Comparison of ENCODE assay signal across 8 cellular contexts in the genomic region with DNA sequence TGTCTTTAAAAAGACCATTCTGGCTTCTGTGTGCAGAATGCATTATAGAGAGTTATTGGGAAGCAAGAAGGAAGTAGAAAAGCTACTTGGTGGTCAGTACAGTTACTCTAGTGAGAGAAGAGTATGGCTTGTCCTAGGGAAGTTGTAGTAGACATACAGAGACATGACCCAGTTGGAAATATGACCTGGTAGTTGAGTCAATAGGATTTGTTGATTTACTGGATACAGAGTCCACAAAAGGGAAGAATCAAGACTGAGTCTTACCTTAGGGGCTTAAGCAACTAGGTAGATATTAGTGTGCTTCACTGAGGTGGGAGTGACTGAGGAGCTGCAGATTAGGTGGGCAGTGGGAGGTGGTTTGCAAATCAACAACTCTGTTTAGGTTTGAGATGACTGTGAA.
"Had no signal": no experiment of that assay in that cellular context is flagged by ENCODE, and none has a peak within 500 bp of the region (broad histone marks: within the 10 kb centered on the region; RNA-seq: fewer than 3 reads in every experiment).

No MANE protein-coding gene starts in this region.

- H2AFZ ChIP-seq: GM23338 had no signal

- ATAC-seq: GM23338, K562 had no signal

- FAIRE-seq: H1, H54, HTR-8/SVneo, K562 had no signal

- H3K4me3 ChIP-seq: GM23338, K562 had no signal

- H3K4me2 ChIP-seq: GM23338 had no signal

- DNase-seq: H9, HCEC 1CT, KG1 had no signal
